22 cellular contexts compared by ENCODE assay signal in genomic region chr1:76148460-76148859, GRCh38.
"Had no signal": no experiment of that assay in that cellular context is flagged by ENCODE, and none has a peak within 500 bp of the region (broad histone marks: within the 10 kb centered on the region; RNA-seq: fewer than 3 reads in every experiment).

No MANE protein-coding gene starts in this region.

- H3K27me3 ChIP-seq: SJSA1 had no signal

- H3K27ac ChIP-seq: SJSA1 had no signal

- H3K4me1 ChIP-seq: SJSA1 had no signal

- H3K4me2 ChIP-seq: SK-N-SH had no signal

- H3K9me3 ChIP-seq: SJSA1, SK-N-SH had no signal

- H3K36me3 ChIP-seq: SJSA1 had no signal

- DNase-seq: KBM-7, MV-4-11, NCI-H1048, NCI-H1105, NCI-H1417, NCI-H1436 treated with DMSO at 0.1 percent for 48 hours, NCI-H1694, NCI-H187 treated with DMSO at 0.1 percent for 48 hours, NCI-H2081, NCI-H2171, NCI-H226, NCI-H446, NCI-H510A, NCI-H524 treated with DMSO at 0.1 percent for 48 hours, NCI-H69, NCI-H774, Right ventricle myocardium superior, RPMI8226, SIG-M5, SK-N-SH, SW 1271 had no signal

- H3K4me3 ChIP-seq: SJSA1 had no signal

- H3K9ac ChIP-seq: SK-N-SH had no signal
